9 cellular contexts compared by ENCODE assay signal in genomic region chr18:27353273-27353672, GRCh38.
"Had no signal": no experiment of that assay in that cellular context is flagged by ENCODE, and none has a peak within 500 bp of the region (broad histone marks: within the 10 kb centered on the region; RNA-seq: fewer than 3 reads in every experiment).

No MANE protein-coding gene starts in this region.

- DNase-seq: H7, HFFc6, Kasumi-1, KG1 had no signal

- H3K9me3 ChIP-seq: HAP-1 had no signal

- FAIRE-seq: H1 had no signal

- H3K4me1 ChIP-seq: HAP-1 had no signal

- H2AFZ ChIP-seq: GM23338 had no signal

- H3K36me3 ChIP-seq: HAP-1 had no signal

- ATAC-seq: GM23338, HCT116 had no signal

- H3K4me2 ChIP-seq: GM23338 had no signal

- H3K4me3 ChIP-seq: GM23338, HAP-1 had no signal

- H3K27ac ChIP-seq: HL-60 had no signal
